In genomic region chr9:30075451-30076199, GRCh38 we compare ENCODE assay signal across 9 cellular contexts.
DNase-seq lines count a peak whose midpoint lies in the region; ATAC-seq and TF ChIP-seq lines count a peak whose summit lies in the region.
"Had no signal": no experiment of that assay in that cellular context is flagged by ENCODE, and none has a peak within 500 bp of the region (broad histone marks: within the 10 kb centered on the region; RNA-seq: fewer than 3 reads in every experiment).

No MANE protein-coding gene starts in this region.

- peaks cover 4% of the 10 kb centered on the region for H3K9me3 Mint-ChIP-seq in CD4-positive, alpha-beta T cell
- peaks cover 16% of the 10 kb centered on the region for H3K9me3 Mint-ChIP-seq in activated naive CD8-positive, alpha-beta T cell treated with anti-CD3 and anti-CD28 coated beads, Interleukin-2, amount 10 ng/mL, durations not matched to agents 7 days and 5 days
- H3K9me3 Mint-ChIP-seq: nephron had no signal

- ATAC-seq in CD4-positive, alpha-beta T cell (ENCODE audit: poor library complexity) = peak; percentile 44
- ATAC-seq in GM19463 (IDR thresholded peaks at IDR 0.05; ENCODE audit: unreplicated experiment) (peak; percentile 83), HG03432 (IDR thresholded peaks at IDR 0.05; ENCODE audit: unreplicated experiment) (peak; percentile 94), GM19328 (IDR thresholded peaks at IDR 0.05; ENCODE audit: unreplicated experiment) (no peak)
- no peak for ATAC-seq in activated naive CD8-positive, alpha-beta T cell treated with anti-CD3 and anti-CD28 coated beads, Interleukin-2, amount 10 ng/mL, durations not matched to agents 7 days and 5 days (ENCODE audit: low read depth)

- CTCF ChIA-PET in CD4-positive, alpha-beta T cell (lab: Charles Lee) = no interaction called here

- DNase-seq in CD4-positive, alpha-beta T cell = no peak
- no peak for DNase-seq in activated naive CD8-positive, alpha-beta T cell treated with anti-CD3 and anti-CD28 coated beads, Interleukin-2, amount 10 ng/mL, durations not matched to agents 7 days and 5 days
- no peak for DNase-seq in AG08395 (ENCODE audit: low spot score)
- no peak for DNase-seq in hippocampal formation (lab: John Stamatoyannopoulos, UW)
- no peak for DNase-seq in EL

- H3K4me1 Mint-ChIP-seq in CD4-positive, alpha-beta T cell (ENCODE audit: low read depth) = no peaks in the 10 kb centered on the region
- peaks cover 9% of the 10 kb centered on the region for H3K4me1 Mint-ChIP-seq in activated naive CD8-positive, alpha-beta T cell treated with anti-CD3 and anti-CD28 coated beads, Interleukin-2, amount 10 ng/mL, durations not matched to agents 7 days and 5 days
- H3K4me1 Mint-ChIP-seq: nephron had no signal

- no peak overlapping the region for H3K27ac ChIP-seq in CD4-positive, alpha-beta T cell (ENCODE audit: low read depth, low read length)

- POLR2A ChIA-PET in CD4-positive, alpha-beta T cell (lab: Charles Lee) = no interaction called here
- POLR2A ChIA-PET in activated naive CD8-positive, alpha-beta T cell treated with anti-CD3 and anti-CD28 coated beads, Interleukin-2, amount 10 ng/mL, durations not matched to agents 7 days and 5 days (lab: Charles Lee) = no interaction called here

- no peaks in the 10 kb centered on the region for H3K36me3 Mint-ChIP-seq in CD4-positive, alpha-beta T cell (ENCODE audit: low read depth)
- H3K36me3 Mint-ChIP-seq in activated naive CD8-positive, alpha-beta T cell treated with anti-CD3 and anti-CD28 coated beads, Interleukin-2, amount 10 ng/mL, durations not matched to agents 7 days and 5 days = no peaks in the 10 kb centered on the region

- no peak overlapping the region for H3K4me3 Mint-ChIP-seq in CD4-positive, alpha-beta T cell
- H3K4me3 Mint-ChIP-seq in activated naive CD8-positive, alpha-beta T cell treated with anti-CD3 and anti-CD28 coated beads, Interleukin-2, amount 10 ng/mL, durations not matched to agents 7 days and 5 days = no peak overlapping the region
- H3K4me3 Mint-ChIP-seq: nephron had no signal

- no peaks in the 10 kb centered on the region for H3K27me3 Mint-ChIP-seq in CD4-positive, alpha-beta T cell
- H3K27me3 Mint-ChIP-seq in activated naive CD8-positive, alpha-beta T cell treated with anti-CD3 and anti-CD28 coated beads, Interleukin-2, amount 10 ng/mL, durations not matched to agents 7 days and 5 days = no peaks in the 10 kb centered on the region

- H3K27me3 ChIP-seq in CD4-positive, alpha-beta T cell (ENCODE audit: control insufficient read depth, insufficient read depth, low read length) = no peaks in the 10 kb centered on the region

- intact Hi-C loops in CD4-positive, alpha-beta T cell (cut with DNase I, micrococcal nuclease) = no loop called here

- TF ChIP-seq CTCF in CD4-positive, alpha-beta T cell (IDR thresholded peaks at IDR 0.05) = no peak

- no peaks in the 10 kb centered on the region for H3K9me3 ChIP-seq in CD4-positive, alpha-beta T cell (ENCODE audit: control insufficient read depth, low read length)

- H3K27ac Mint-ChIP-seq in CD4-positive, alpha-beta T cell = no peak overlapping the region
- H3K27ac Mint-ChIP-seq in activated naive CD8-positive, alpha-beta T cell treated with anti-CD3 and anti-CD28 coated beads, Interleukin-2, amount 10 ng/mL, durations not matched to agents 7 days and 5 days = peak overlapping the region; percentile 10
- H3K27ac Mint-ChIP-seq: nephron had no signal

Comparison
In these comparisons a context has a peak if more than half of its experiments do, and no peak if none do; other contexts are left out.
1. ATAC-seq: peak in CD4-positive, alpha-beta T cell (single experiment), GM19463 (single experiment) and HG03432 (single experiment); none in activated naive CD8-positive, alpha-beta T cell treated with anti-CD3 and anti-CD28 coated beads, Interleukin-2, amount 10 ng/mL, durations not matched to agents 7 days and 5 days (single experiment) and GM19328 (single experiment).